In genomic region chr19:29012457-29012856, GRCh38 we compare ENCODE assay signal across 4 cellular contexts.
"Had no signal": no experiment of that assay in that cellular context is flagged by ENCODE, and none has a peak within 500 bp of the region (broad histone marks: within the 10 kb centered on the region; RNA-seq: fewer than 3 reads in every experiment).

No MANE protein-coding gene starts in this region.

- DNase-seq: GM23248, H9, HCEC 1CT had no signal

- ATAC-seq: HepG2 had no signal
